1 cellular context compared by ENCODE assay signal in the genomic region with DNA sequence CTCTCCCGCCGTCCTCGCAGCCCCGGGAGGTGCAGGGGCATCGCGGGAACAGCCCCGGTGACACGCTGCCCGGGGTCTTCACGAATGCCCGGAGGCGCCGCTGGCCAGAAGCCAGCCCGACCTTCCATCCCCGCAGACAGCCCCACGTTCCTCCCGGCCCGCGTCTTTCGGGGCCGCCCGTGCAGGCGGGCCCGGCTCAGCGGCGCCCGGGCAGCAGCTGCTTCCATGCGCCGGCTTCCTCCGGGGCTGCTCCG.
TF ChIP-seq lines count a peak whose summit lies in the region.

No MANE protein-coding gene starts in this region.

TF ChIP-seq in HepG2, 621 proteins besides CTCF, POLR2A, EP300 and RAD21:
- TF ChIP-seq ZNF326 (CRISPR knock-in tag; IDR thresholded peaks at IDR 0.05; ENCODE audit: borderline replicate concordance) (peak; percentile 79; the same call in 1 of the 2 replicates), ZNF850 (CRISPR knock-in tag; conservative IDR thresholded peaks at IDR 0.05) (no peak), RBFOX2 (IDR thresholded peaks at IDR 0.05; ENCODE audit: low read depth, low read length) (peak; percentile 25), ZKSCAN5 (CRISPR knock-in tag; IDR thresholded peaks at IDR 0.05) (no peak), AGO2 (optimal IDR thresholded peaks at IDR 0.05; ENCODE audit: low read depth, low read length) (peak; percentile 66), CBX2 (IDR thresholded peaks at IDR 0.05; ENCODE audit: low read depth, low read length) (0 out of 2 replicates have a peak, but pooled peaks have one; percentile 9), CBX2 (CRISPR knock-in tag; IDR thresholded peaks at IDR 0.05; ENCODE audit: low read depth) (no peak), SRSF1 (optimal IDR thresholded peaks at IDR 0.05; ENCODE audit: low read depth, low read length) (peak; percentile 47), ZNF619 (CRISPR knock-in tag; IDR thresholded peaks at IDR 0.05) (no peak), ZNF44 (CRISPR knock-in tag; IDR thresholded peaks at IDR 0.05) (no peak), CHD2 (IDR thresholded peaks at IDR 0.05; ENCODE audit: low read depth, low read length) (peak; percentile 73), MTA1 (CRISPR knock-in tag; IDR thresholded peaks at IDR 0.05; ENCODE audit: borderline replicate concordance) (0 out of 2 replicates have a peak, but pooled peaks have one; percentile 10), TEAD2 (CRISPR knock-in tag; IDR thresholded peaks at IDR 0.05) (no peak), ZNF747 (CRISPR knock-in tag; IDR thresholded peaks at IDR 0.05; ENCODE audit: borderline replicate concordance) (peak; percentile 12; the same call in 1 of the 2 replicates), ZFX (CRISPR knock-in tag; IDR thresholded peaks at IDR 0.05; ENCODE audit: low read depth) (no peak), ZNF496 (CRISPR knock-in tag; IDR thresholded peaks at IDR 0.05; ENCODE audit: insufficient replicate concordance) (no peak), POLR2G (IDR thresholded peaks at IDR 0.05; ENCODE audit: low read depth, low read length) (peak; percentile 3; the same call in 1 of the 2 replicates), ZNF749 (CRISPR knock-in tag; IDR thresholded peaks at IDR 0.05; ENCODE audit: borderline replicate concordance) (0 out of 2 replicates have a peak, but pooled peaks have one; percentile 5), NR3C1 (CRISPR knock-in tag; IDR thresholded peaks at IDR 0.05) (no peak), ZNF781 (CRISPR knock-in tag; IDR thresholded peaks at IDR 0.05; ENCODE audit: borderline replicate concordance, not compliant biosample characterization) (no peak), LCORL (IDR thresholded peaks at IDR 0.05) (no peak), LCORL (CRISPR knock-in tag; IDR thresholded peaks at IDR 0.05) (no peak), ZFY (CRISPR knock-in tag; IDR thresholded peaks at IDR 0.05) (peak; percentile 1; the same call in 1 of the 2 replicates), ZNF101 (CRISPR knock-in tag; IDR thresholded peaks at IDR 0.05; ENCODE audit: borderline replicate concordance, low read depth) (no peak), PPARG (CRISPR knock-in tag; conservative IDR thresholded peaks at IDR 0.05) (0 out of 2 replicates have a peak, but pooled peaks have one; percentile 1), FIP1L1 (IDR thresholded peaks at IDR 0.05; ENCODE audit: borderline replicate concordance, insufficient read depth, low read depth, low read length) (peak; percentile 3; the same call in 1 of the 2 replicates), ZNF430 (CRISPR knock-in tag; IDR thresholded peaks at IDR 0.05) (0 out of 2 replicates have a peak, but pooled peaks have one; percentile 10), GABPA (IDR thresholded peaks at IDR 0.05; ENCODE audit: low read depth, low read length) (no peak), GABPA (CRISPR knock-in tag; IDR thresholded peaks at IDR 0.05; ENCODE audit: low read depth) (no peak)
- TF ChIP-seq, protein P1, sequence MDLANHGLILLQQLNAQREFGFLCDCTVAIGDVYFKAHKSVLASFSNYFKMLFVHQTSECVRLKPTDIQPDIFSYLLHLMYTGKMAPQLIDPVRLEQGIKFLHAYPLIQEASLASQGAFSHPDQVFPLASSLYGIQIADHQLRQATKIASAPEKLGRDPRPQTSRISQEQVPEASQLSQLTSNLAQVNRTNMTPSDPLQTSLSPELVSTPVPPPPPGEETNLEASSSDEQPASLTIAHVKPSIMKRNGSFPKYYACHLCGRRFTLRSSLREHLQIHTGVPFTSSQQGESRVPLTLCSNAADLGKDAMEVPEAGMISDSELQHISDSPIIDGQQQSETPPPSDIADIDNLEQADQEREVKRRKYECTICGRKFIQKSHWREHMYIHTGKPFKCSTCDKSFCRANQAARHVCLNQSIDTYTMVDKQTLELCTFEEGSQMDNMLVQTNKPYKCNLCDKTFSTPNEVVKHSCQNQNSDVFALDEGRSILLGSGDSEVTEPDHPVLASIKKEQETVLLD (CRISPR knock-in tag; IDR thresholded peaks at IDR 0.05; ENCODE audit: low read depth), result peak; percentile 4; the same call in 1 of the 2 replicates
- TF ChIP-seq, protein P2, sequence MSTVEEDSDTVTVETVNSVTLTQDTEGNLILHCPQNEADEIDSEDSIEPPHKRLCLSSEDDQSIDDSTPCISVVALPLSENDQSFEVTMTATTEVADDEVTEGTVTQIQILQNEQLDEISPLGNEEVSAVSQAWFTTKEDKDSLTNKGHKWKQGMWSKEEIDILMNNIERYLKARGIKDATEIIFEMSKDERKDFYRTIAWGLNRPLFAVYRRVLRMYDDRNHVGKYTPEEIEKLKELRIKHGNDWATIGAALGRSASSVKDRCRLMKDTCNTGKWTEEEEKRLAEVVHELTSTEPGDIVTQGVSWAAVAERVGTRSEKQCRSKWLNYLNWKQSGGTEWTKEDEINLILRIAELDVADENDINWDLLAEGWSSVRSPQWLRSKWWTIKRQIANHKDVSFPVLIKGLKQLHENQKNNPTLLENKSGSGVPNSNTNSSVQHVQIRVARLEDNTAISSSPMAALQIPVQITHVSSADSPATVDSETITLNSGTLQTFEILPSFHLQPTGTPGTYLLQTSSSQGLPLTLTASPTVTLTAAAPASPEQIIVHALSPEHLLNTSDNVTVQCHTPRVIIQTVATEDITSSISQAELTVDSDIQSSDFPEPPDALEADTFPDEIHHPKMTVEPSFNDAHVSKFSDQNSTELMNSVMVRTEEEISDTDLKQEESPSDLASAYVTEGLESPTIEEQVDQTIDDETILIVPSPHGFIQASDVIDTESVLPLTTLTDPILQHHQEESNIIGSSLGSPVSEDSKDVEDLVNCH (CRISPR knock-in tag; IDR thresholded peaks at IDR 0.05), result 0 out of 2 replicates have a peak, but pooled peaks have one; percentile 52
- TF ChIP-seq, protein P3, sequence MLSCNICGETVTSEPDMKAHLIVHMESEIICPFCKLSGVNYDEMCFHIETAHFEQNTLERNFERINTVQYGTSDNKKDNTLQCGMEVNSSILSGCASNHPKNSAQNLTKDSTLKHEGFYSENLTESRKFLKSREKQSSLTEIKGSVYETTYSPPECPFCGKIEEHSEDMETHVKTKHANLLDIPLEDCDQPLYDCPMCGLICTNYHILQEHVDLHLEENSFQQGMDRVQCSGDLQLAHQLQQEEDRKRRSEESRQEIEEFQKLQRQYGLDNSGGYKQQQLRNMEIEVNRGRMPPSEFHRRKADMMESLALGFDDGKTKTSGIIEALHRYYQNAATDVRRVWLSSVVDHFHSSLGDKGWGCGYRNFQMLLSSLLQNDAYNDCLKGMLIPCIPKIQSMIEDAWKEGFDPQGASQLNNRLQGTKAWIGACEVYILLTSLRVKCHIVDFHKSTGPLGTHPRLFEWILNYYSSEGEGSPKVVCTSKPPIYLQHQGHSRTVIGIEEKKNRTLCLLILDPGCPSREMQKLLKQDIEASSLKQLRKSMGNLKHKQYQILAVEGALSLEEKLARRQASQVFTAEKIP (CRISPR knock-in tag; IDR thresholded peaks at IDR 0.05; ENCODE audit: borderline replicate concordance), result no peak
- TF ChIP-seq, protein P4, sequence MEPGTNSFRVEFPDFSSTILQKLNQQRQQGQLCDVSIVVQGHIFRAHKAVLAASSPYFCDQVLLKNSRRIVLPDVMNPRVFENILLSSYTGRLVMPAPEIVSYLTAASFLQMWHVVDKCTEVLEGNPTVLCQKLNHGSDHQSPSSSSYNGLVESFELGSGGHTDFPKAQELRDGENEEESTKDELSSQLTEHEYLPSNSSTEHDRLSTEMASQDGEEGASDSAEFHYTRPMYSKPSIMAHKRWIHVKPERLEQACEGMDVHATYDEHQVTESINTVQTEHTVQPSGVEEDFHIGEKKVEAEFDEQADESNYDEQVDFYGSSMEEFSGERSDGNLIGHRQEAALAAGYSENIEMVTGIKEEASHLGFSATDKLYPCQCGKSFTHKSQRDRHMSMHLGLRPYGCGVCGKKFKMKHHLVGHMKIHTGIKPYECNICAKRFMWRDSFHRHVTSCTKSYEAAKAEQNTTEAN (CRISPR knock-in tag; conservative IDR thresholded peaks at IDR 0.05), result no peak
- TF ChIP-seq, protein P5, sequence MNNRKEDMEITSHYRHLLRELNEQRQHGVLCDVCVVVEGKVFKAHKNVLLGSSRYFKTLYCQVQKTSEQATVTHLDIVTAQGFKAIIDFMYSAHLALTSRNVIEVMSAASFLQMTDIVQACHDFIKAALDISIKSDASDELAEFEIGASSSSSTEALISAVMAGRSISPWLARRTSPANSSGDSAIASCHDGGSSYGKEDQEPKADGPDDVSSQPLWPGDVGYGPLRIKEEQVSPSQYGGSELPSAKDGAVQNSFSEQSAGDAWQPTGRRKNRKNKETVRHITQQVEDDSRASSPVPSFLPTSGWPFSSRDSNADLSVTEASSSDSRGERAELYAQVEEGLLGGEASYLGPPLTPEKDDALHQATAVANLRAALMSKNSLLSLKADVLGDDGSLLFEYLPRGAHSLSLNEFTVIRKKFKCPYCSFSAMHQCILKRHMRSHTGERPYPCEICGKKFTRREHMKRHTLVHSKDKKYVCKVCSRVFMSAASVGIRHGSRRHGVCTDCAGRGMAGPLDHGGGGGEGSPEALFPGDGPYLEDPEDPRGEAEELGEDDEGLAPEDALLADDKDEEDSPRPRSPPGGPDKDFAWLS (CRISPR knock-in tag; IDR thresholded peaks at IDR 0.05; ENCODE audit: borderline replicate concordance), result peak; percentile 76; the same call in 1 of the 2 replicates
